In the genomic region with DNA sequence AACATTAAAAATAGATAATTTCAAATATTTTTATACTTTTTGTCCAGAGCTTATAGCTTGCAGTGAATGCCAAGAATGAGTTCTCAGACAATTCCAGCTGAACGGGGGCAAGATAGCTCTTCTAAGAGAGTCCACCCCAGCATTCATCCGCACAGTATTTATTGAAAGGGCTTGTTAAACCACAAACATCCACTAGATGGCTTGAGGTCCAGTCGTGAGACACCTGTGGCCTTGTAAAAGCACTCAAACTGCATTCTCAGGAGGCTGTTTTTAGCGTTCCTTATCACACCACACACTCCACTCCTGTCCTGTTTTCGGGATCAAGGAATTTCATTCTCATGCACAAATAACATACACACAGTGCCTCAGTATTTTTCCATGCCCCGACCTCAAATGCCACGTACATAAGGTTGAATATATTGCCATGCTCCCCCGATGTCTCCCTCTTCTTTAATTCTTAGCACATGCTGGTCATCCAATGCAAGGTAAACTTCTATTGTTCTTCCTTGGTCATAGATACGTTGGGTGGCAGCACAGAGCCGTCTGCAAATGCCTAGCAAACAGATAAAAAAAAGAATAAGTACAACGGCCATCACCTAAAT, we compare ENCODE assay signal across 8 cellular contexts. TPM values are rescaled to one million over a fixed set of nuclear protein-coding genes. Genes with fewer than 3 reads are reported as not detected.
DNase-seq lines count a peak whose midpoint lies in the region; ATAC-seq and TF ChIP-seq lines count a peak whose summit lies in the region.

No MANE protein-coding gene starts in this region.

- H3K9me3 ChIP-seq in AG04450 (ENCODE audit: control insufficient read depth, insufficient read depth, low read length) (no peaks in the 10 kb centered on the region), right lobe of liver (no peaks in the 10 kb centered on the region)

- H3K4me3 Mint-ChIP-seq in naive thymus-derived CD8-positive, alpha-beta T cell: no peak overlapping the region

- no peak overlapping the region for H3K27ac Mint-ChIP-seq in naive thymus-derived CD8-positive, alpha-beta T cell

- H3K36me3 ChIP-seq in brain microvascular endothelial cell (replicated peaks) (peaks cover 44% of the 10 kb centered on the region), right lobe of liver (peaks cover 0 to 12% (median 5%) of the 10 kb centered on the region in 4 donors)

- H3K9me3 Mint-ChIP-seq in naive thymus-derived CD8-positive, alpha-beta T cell: peaks cover 0 to 10% (median 4%) of the 10 kb centered on the region in 9 donors

- H3K27me3 Mint-ChIP-seq in naive thymus-derived CD8-positive, alpha-beta T cell: no peaks in the 10 kb centered on the region

- intact Hi-C loops in right lobe of liver (cut with DNase I): loop anchor here in 1 of 2 donors (10.0 kb wide), 1 partner anchor 221 kb away; no protein-coding TSS in a partner anchor

- ATAC-seq in GM18873 (IDR thresholded peaks at IDR 0.05; ENCODE audit: low FRiP score, unreplicated experiment): peak; percentile 65
- peak; percentile 55 to 60 (median 60) for ATAC-seq in right lobe of liver
- ATAC-seq in HG02763 (IDR thresholded peaks at IDR 0.05; ENCODE audit: unreplicated experiment): no peak
- no peak for ATAC-seq in naive thymus-derived CD8-positive, alpha-beta T cell

- H3K27ac ChIP-seq in AG04450 (ENCODE audit: low read depth, low read length) (no peak overlapping the region), brain microvascular endothelial cell (no peak overlapping the region), right lobe of liver (no peak overlapping the region)

- DNase-seq in AG04450 (ENCODE audit: low read depth, low spot score) (no peak), NCI-H1930 (lab: John Stamatoyannopoulos, UW) (peak; percentile 11 to 36), brain microvascular endothelial cell (peak; percentile 55), right lobe of liver (no peak)
- no peak for DNase-seq in stimulated activated naive CD4-positive, alpha-beta T cell (lab: John Stamatoyannopoulos, UW)
- no peak for DNase-seq in naive thymus-derived CD8-positive, alpha-beta T cell

- peaks cover 0 to 4% (median 0%) of the 10 kb centered on the region in 4 donors for H3K4me1 ChIP-seq in right lobe of liver

- POLR2A ChIA-PET in AG04450 (lab: Yijun Ruan, JAX): interaction anchor here (0.6 kb wide), 1 partner anchor 299 kb away, joined by 3 read pairs; no protein-coding TSS in a partner anchor
- POLR2A ChIA-PET in naive thymus-derived CD8-positive, alpha-beta T cell (lab: Charles Lee): no interaction called here

- 49% methylated on average over 11 of the region's 11 CpGs for WGBS in right lobe of liver (ENCODE audit: insufficient coverage, low coverage, low lambda C conversion rate, missing lambda C conversion rate)

- no peaks in the 10 kb centered on the region for H3K27me3 ChIP-seq in AG04450 (ENCODE audit: control insufficient read depth, insufficient read depth, low read length)
- H3K27me3 ChIP-seq in brain microvascular endothelial cell (replicated peaks): no peaks in the 10 kb centered on the region
- no peaks in the 10 kb centered on the region for H3K27me3 ChIP-seq in right lobe of liver

- peak; percentile 69 for TF ChIP-seq CTCF in AG04450 (IDR thresholded peaks at IDR 0.05; ENCODE audit: low read depth, low read length)
- TF ChIP-seq CTCF in brain microvascular endothelial cell (IDR thresholded peaks at IDR 0.05; ENCODE audit: low read depth, low read length, missing control alignments): peak; percentile 72
- peak; percentile 44 to 57 (median 52) for TF ChIP-seq CTCF in right lobe of liver (IDR thresholded peaks at IDR 0.05)

- CTCF ChIA-PET in AG04450 (lab: Charles Lee): interaction anchor here (0.6 to 4.5 kb wide), 25 partner anchors 8 to 457 kb away, joined by 3 to 55 read pairs (median 4); no protein-coding TSS in a partner anchor

- peaks cover 44 to 79% (median 72%) of the 10 kb centered on the region in 3 donors for H3K36me3 Mint-ChIP-seq in naive thymus-derived CD8-positive, alpha-beta T cell

- no peak for TF ChIP-seq POLR2A in right lobe of liver (IDR thresholded peaks at IDR 0.05)

- peaks cover 0 to 6% (median 0%) of the 10 kb centered on the region in 4 donors for H3K4me1 Mint-ChIP-seq in naive thymus-derived CD8-positive, alpha-beta T cell

- in situ Hi-C loops in brain microvascular endothelial cell (cut with HindIII; ENCODE audit: low pct_ligation_motif_present, low sequenced_read_pairs): loop anchor here (25.0 kb wide), 1 partner anchor 249 kb away; no protein-coding TSS in a partner anchor

- H3K4me3 ChIP-seq in AG04450 (ENCODE audit: low read depth, low read length): no peak overlapping the region
- H3K4me3 ChIP-seq in brain microvascular endothelial cell (ENCODE audit: low read depth, low read length): no peak overlapping the region
- H3K4me3 ChIP-seq in right lobe of liver: no peak overlapping the region

RNA-seq across cellular contexts. Expression of a gene that starts 47.4 kb away (rescaled TPM):
- 84.3 and 121 TPM in 2 replicates for polyA plus RNA-seq in AG04450 (2011; rRNA removed)
- 37.3 and 76.6 TPM in 2 replicates for polyA minus RNA-seq in AG04450 (2011; rRNA and poly(A)+ RNA removed)
- 10 to 100 TPM; 26.1 to 37.7 (median 33.0) TPM for total RNA-seq in right lobe of liver
- total RNA-seq in naive thymus-derived CD8-positive, alpha-beta T cell: 10 to 100 TPM; 56.8 to 57.5 TPM
- 10 to 100 TPM; 39.7 to 58.2 (median 56.5) TPM for polyA plus RNA-seq in naive thymus-derived CD8-positive, alpha-beta T cell

Comparison
In these comparisons a context has a peak if more than half of its experiments do, and no peak if none do; other contexts are left out.
1. DNase-seq: peak in NCI-H1930 (2 of 2) and brain microvascular endothelial cell (single experiment); none in AG04450 (single experiment), right lobe of liver (0 of 3), stimulated activated naive CD4-positive, alpha-beta T cell (0 of 6) and naive thymus-derived CD8-positive, alpha-beta T cell (0 of 10).
2. ATAC-seq: peak in GM18873 (single experiment) and right lobe of liver (4 of 4); none in HG02763 (single experiment) and naive thymus-derived CD8-positive, alpha-beta T cell (0 of 2).
3. Peak in every context shown above with its lines, with median percentiles within 50 percentile points of each other: CTCF ChIP-seq.